In genomic region chr15:78050441-78050809, GRCh38 we compare ENCODE assay signal across 12 cellular contexts. TPM values are rescaled to one million over a fixed set of nuclear protein-coding genes. Genes with fewer than 3 reads are reported as not detected.
DNase-seq lines count a peak whose midpoint lies in the region; ATAC-seq and TF ChIP-seq lines count a peak whose summit lies in the region.
"Had no signal": no experiment of that assay in that cellular context is flagged by ENCODE, and none has a peak within 500 bp of the region (broad histone marks: within the 10 kb centered on the region; RNA-seq: fewer than 3 reads in every experiment).

No MANE protein-coding gene starts in this region.

- H3K27me3 Mint-ChIP-seq in activated CD4-positive, alpha-beta T cell treated with anti-CD3 and anti-CD28 coated beads, Interleukin-2, amount 10 ng/mL, durations not matched to agents 24 days and 14 days: no peaks in the 10 kb centered on the region
- no peaks in the 10 kb centered on the region for H3K27me3 Mint-ChIP-seq in activated naive CD8-positive, alpha-beta T cell treated with anti-CD3 and anti-CD28 coated beads for 36 hours

- H3K4me3 ChIP-seq in spleen: peak overlapping the region in 1 of 8 donors; percentile 42
- H3K4me3 ChIP-seq: gastrocnemius medialis, thoracic aorta had no signal

- ATAC-seq in HG03097 (IDR thresholded peaks at IDR 0.05; ENCODE audit: low FRiP score, unreplicated experiment): peak; percentile 19
- ATAC-seq: gastrocnemius medialis had no signal

- peak overlapping the region; percentile 79 for H3K4me3 Mint-ChIP-seq in activated CD4-positive, alpha-beta T cell treated with anti-CD3 and anti-CD28 coated beads, Interleukin-2, amount 10 ng/mL, durations not matched to agents 24 days and 14 days
- no peak overlapping the region for H3K4me3 Mint-ChIP-seq in activated naive CD8-positive, alpha-beta T cell treated with anti-CD3 and anti-CD28 coated beads for 36 hours

- DNase-seq in activated CD4-positive, alpha-beta T cell treated with anti-CD3 and anti-CD28 coated beads, Interleukin-2, amount 10 ng/mL, durations not matched to agents 24 days and 14 days: no peak
- DNase-seq in activated CD4-positive, alpha-beta T cell treated with anti-CD3 and anti-CD28 coated beads, Interleukin-2, amount 50 U/mL, for 1 hour: no peak
- DNase-seq in activated naive CD8-positive, alpha-beta T cell treated with anti-CD3 and anti-CD28 coated beads for 36 hours: no peak
- DNase-seq in spleen: no peak
- no peak for DNase-seq in NCI-H2029 (lab: John Stamatoyannopoulos, UW)
- DNase-seq in iPS-NIHi7 (ENCODE audit: extremely low spot score): no peak
- no peak for DNase-seq in DMS153 (lab: John Stamatoyannopoulos, UW)
- DNase-seq: gastrocnemius medialis, NCI-H446 treated with DMSO at 0.1 percent for 48 hours had no signal

- H3K27me3 ChIP-seq in spleen (replicated peaks in 1 of 7): no peaks in the 10 kb centered on the region
- H3K27me3 ChIP-seq: gastrocnemius medialis had no signal

- peak overlapping the region; percentile 48 to 97 (median 75) for H3K27ac ChIP-seq in spleen
- H3K27ac ChIP-seq: thoracic aorta had no signal

- no peak for TF ChIP-seq POLR2A in spleen (IDR thresholded peaks at IDR 0.05)

- peaks cover 0 to 35% (median 7%) of the 10 kb centered on the region in 6 donors for H3K36me3 ChIP-seq in spleen
- H3K36me3 ChIP-seq: gastrocnemius medialis had no signal

- H3K9me3 Mint-ChIP-seq in activated CD4-positive, alpha-beta T cell treated with anti-CD3 and anti-CD28 coated beads, Interleukin-2, amount 10 ng/mL, durations not matched to agents 24 days and 14 days: no peaks in the 10 kb centered on the region
- H3K9me3 Mint-ChIP-seq in activated naive CD8-positive, alpha-beta T cell treated with anti-CD3 and anti-CD28 coated beads for 36 hours: no peaks in the 10 kb centered on the region

- H3K4me1 ChIP-seq in spleen: peaks cover 79 to 100% (median 100%) of the 10 kb centered on the region in 6 donors

- no peaks in the 10 kb centered on the region for H3K9me3 ChIP-seq in spleen
- H3K9me3 ChIP-seq: gastrocnemius medialis, thoracic aorta had no signal

- no peak for TF ChIP-seq CTCF in spleen (IDR thresholded peaks at IDR 0.05 in 8 of 11, conservative IDR thresholded peaks at IDR 0.05 in 3 of 11)

- intact Hi-C loops in activated CD4-positive, alpha-beta T cell treated with anti-CD3 and anti-CD28 coated beads, Interleukin-2, amount 10 ng/mL, durations not matched to agents 24 days and 14 days (cut with micrococcal nuclease): loop anchor here (1.0 kb wide), 2 partner anchors 9 to 18 kb away; no protein-coding TSS in a partner anchor
- intact Hi-C loops in spleen (cut with DNase I; ENCODE audit: low total_unique reads): no loop called here

- H3K36me3 Mint-ChIP-seq in activated CD4-positive, alpha-beta T cell treated with anti-CD3 and anti-CD28 coated beads, Interleukin-2, amount 10 ng/mL, durations not matched to agents 24 days and 14 days (ENCODE audit: low read depth): peaks cover 24% of the 10 kb centered on the region
- H3K36me3 Mint-ChIP-seq in activated naive CD8-positive, alpha-beta T cell treated with anti-CD3 and anti-CD28 coated beads for 36 hours: peaks cover 49% of the 10 kb centered on the region

- H3K4me1 Mint-ChIP-seq in activated CD4-positive, alpha-beta T cell treated with anti-CD3 and anti-CD28 coated beads, Interleukin-2, amount 10 ng/mL, durations not matched to agents 24 days and 14 days: peaks cover 87% of the 10 kb centered on the region
- H3K4me1 Mint-ChIP-seq in activated naive CD8-positive, alpha-beta T cell treated with anti-CD3 and anti-CD28 coated beads for 36 hours: peaks cover 95% of the 10 kb centered on the region

- H3K27ac Mint-ChIP-seq in activated CD4-positive, alpha-beta T cell treated with anti-CD3 and anti-CD28 coated beads, Interleukin-2, amount 10 ng/mL, durations not matched to agents 24 days and 14 days: peak overlapping the region; percentile 98
- H3K27ac Mint-ChIP-seq in activated naive CD8-positive, alpha-beta T cell treated with anti-CD3 and anti-CD28 coated beads for 36 hours: peak overlapping the region; percentile 97

- 13 to 39% (median 28%) methylated on average over 1 of the region's 1 CpG for WGBS in spleen, 5 donors

RNA-seq across cellular contexts. Expression of gene TBC1D2B, which starts 27.1 kb away (rescaled TPM):
- total RNA-seq in activated CD4-positive, alpha-beta T cell treated with anti-CD3 and anti-CD28 coated beads, Interleukin-2, amount 10 ng/mL, durations not matched to agents 24 days and 14 days: 56.8 and 62.3 TPM in 2 replicates
- 10 to 100 TPM; 39.4 to 44.1 TPM for total RNA-seq in activated naive CD8-positive, alpha-beta T cell treated with anti-CD3 and anti-CD28 coated beads for 36 hours
- 100 to 1,000 TPM in 5 of 7 donors, 10 to 100 TPM in 2; 88.7 to 131 (median 106) TPM for total RNA-seq in spleen
- 10 to 100 TPM in 2 of 3 donors, 1 to 10 TPM in 1; 9.4 to 19.4 (median 10.0) TPM for polyA plus RNA-seq in spleen

RNA-seq across cellular contexts. Expression of gene SH2D7, which starts 41.9 kb away (rescaled TPM):
- total RNA-seq in activated CD4-positive, alpha-beta T cell treated with anti-CD3 and anti-CD28 coated beads, Interleukin-2, amount 10 ng/mL, durations not matched to agents 24 days and 14 days: not detected in 2 replicates
- total RNA-seq in activated naive CD8-positive, alpha-beta T cell treated with anti-CD3 and anti-CD28 coated beads for 36 hours: not detected
- total RNA-seq in spleen: not detected
- polyA plus RNA-seq in spleen: not detected
- total RNA-seq: gastrocnemius medialis, renal cortical epithelial cell, thoracic aorta had no signal
